1 cellular context compared by ENCODE assay signal in the genomic region with DNA sequence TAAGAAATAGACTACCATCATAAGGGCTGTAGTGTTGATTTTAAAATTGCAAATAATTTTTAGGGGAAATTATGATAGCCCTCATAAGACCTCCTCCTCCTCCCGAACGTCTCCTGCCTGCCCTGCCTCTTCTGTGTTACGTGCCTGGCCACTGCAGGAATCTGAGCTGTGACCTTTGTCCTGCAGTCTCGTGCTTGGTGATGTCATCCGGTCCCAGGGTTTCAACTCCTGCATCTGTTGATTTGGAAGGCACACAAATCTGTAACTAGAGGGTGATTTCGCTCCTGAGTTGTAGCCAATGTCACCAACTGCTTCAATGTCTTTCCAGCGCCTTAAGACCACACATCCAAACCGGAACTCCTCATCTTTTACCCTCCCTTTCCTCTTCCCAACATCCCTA.
TF ChIP-seq lines count a peak whose summit lies in the region.

No MANE protein-coding gene starts in this region.

TF ChIP-seq in liver, 16 proteins besides CTCF, POLR2A, EP300 and RAD21 (continued from another document):
- TF ChIP-seq, protein P1, sequence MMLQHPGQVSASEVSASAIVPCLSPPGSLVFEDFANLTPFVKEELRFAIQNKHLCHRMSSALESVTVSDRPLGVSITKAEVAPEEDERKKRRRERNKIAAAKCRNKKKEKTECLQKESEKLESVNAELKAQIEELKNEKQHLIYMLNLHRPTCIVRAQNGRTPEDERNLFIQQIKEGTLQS (IDR thresholded peaks at IDR 0.05) = peak; percentile 91
- peak; percentile 94 to 95 for TF ChIP-seq HNF4A (conservative IDR thresholded peaks at IDR 0.05)
- peak; percentile 62 for TF ChIP-seq NR2F2 (IDR thresholded peaks at IDR 0.05)
- no peak for TF ChIP-seq TAF1 (conservative IDR thresholded peaks at IDR 0.05)
- TF ChIP-seq FOXA2 (IDR thresholded peaks at IDR 0.05) = peak; percentile 57
- TF ChIP-seq, protein P2, sequence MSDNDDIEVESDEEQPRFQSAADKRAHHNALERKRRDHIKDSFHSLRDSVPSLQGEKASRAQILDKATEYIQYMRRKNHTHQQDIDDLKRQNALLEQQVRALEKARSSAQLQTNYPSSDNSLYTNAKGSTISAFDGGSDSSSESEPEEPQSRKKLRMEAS (IDR thresholded peaks at IDR 0.05) = peak; percentile 39
- TF ChIP-seq GABPA (IDR thresholded peaks at IDR 0.05 in 1 of 2, conservative IDR thresholded peaks at IDR 0.05 in 1 of 2) = no peak
- TF ChIP-seq EGR1 (IDR thresholded peaks at IDR 0.05; ENCODE audit: low read depth in 2 of 2) = peak in 1 of 2 donors; percentile 39
- TF ChIP-seq JUND (IDR thresholded peaks at IDR 0.05) = peak; percentile 98
- peak; percentile 90 for TF ChIP-seq HNF4G (IDR thresholded peaks at IDR 0.05)
- peak; percentile 57 for TF ChIP-seq YY1 (IDR thresholded peaks at IDR 0.05)
- TF ChIP-seq, protein P3, sequence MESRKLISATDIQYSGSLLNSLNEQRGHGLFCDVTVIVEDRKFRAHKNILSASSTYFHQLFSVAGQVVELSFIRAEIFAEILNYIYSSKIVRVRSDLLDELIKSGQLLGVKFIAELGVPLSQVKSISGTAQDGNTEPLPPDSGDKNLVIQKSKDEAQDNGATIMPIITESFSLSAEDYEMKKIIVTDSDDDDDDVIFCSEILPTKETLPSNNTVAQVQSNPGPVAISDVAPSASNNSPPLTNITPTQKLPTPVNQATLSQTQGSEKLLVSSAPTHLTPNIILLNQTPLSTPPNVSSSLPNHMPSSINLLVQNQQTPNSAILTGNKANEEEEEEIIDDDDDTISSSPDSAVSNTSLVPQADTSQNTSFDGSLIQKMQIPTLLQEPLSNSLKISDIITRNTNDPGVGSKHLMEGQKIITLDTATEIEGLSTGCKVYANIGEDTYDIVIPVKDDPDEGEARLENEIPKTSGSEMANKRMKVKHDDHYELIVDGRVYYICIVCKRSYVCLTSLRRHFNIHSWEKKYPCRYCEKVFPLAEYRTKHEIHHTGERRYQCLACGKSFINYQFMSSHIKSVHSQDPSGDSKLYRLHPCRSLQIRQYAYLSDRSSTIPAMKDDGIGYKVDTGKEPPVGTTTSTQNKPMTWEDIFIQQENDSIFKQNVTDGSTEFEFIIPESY (IDR thresholded peaks at IDR 0.05) = peak; percentile 41
TF ChIP-seq in liver: peak in this region for 13.
